Comparison of ENCODE assay signal across 1 cellular context in genomic region chr17:17780941-17781590, GRCh38.
TF ChIP-seq lines count a peak whose summit lies in the region.

No MANE protein-coding gene starts in this region.

TF ChIP-seq in GM23338, 12 proteins besides CTCF, POLR2A, EP300 and RAD21 (continued from another document):
- no peak for TF ChIP-seq ZNF462 (CRISPR knock-in tag; IDR thresholded peaks at IDR 0.05)
- TF ChIP-seq REST (IDR thresholded peaks at IDR 0.05; ENCODE audit: unreplicated experiment) = no peak
- TF ChIP-seq ZNF114 (CRISPR knock-in tag; IDR thresholded peaks at IDR 0.05) = no peak
- TF ChIP-seq NANOG (IDR thresholded peaks at IDR 0.05; ENCODE audit: borderline replicate concordance) = no peak
- TF ChIP-seq JUNB (IDR thresholded peaks at IDR 0.05; ENCODE audit: unreplicated experiment) = no peak
